ENCODE assay signal across 19 cellular contexts in genomic region chr14:67505254-67505653, GRCh38. TPM values are rescaled to one million over a fixed set of nuclear protein-coding genes. Genes with fewer than 3 reads are reported as not detected.
A peak's percentile ranks its signal among the peaks of the same experiment; 100 is the strongest.
DNase-seq lines count a peak whose midpoint lies in the region; ATAC-seq, FAIRE-seq and TF ChIP-seq lines count a peak whose summit lies in the region.
"Had no signal": no experiment of that assay in that cellular context is flagged by ENCODE, and none has a peak within 500 bp of the region (broad histone marks: within the 10 kb centered on the region; RNA-seq: fewer than 3 reads in every experiment).

No MANE protein-coding gene starts in this region.

- no peaks in the 10 kb centered on the region for H3K79me1 ChIP-seq in IMR-90 (ENCODE audit: low read depth in 1 of 2, low read length in 2 of 2)
- H3K79me1 ChIP-seq in H1 (ENCODE audit: low read depth, low read length), result no peaks in the 10 kb centered on the region

- no peak overlapping the region for H2AK5ac ChIP-seq in IMR-90 (ENCODE audit: low read depth, low read length)
- H2AK5ac ChIP-seq in H1 (ENCODE audit: low read depth, low read length), result peak overlapping the region; percentile 82

- H3K27ac ChIP-seq in IMR-90 (ENCODE audit: insufficient read depth, low read length), result no peak overlapping the region
- no peak overlapping the region for H3K27ac ChIP-seq in H1 (ENCODE audit: low read depth, low read length)

- peak overlapping the region; percentile 26 for H2AK9ac ChIP-seq in IMR-90 (replicated peaks; ENCODE audit: low read depth, low read length, poor library complexity)

- TF ChIP-seq EP300 in H1 (IDR thresholded peaks at IDR 0.05; ENCODE audit: borderline replicate concordance in 1 of 2, low read depth in 2 of 2, low read length in 2 of 2), result no peak

- DNase-seq in IMR-90 (no peak), H1 (ENCODE audit: low read depth in 1 of 2, low spot score in 2 of 2) (no peak), NCI-H524 (lab: John Stamatoyannopoulos, UW) (no peak)
- no peak for DNase-seq in stimulated activated effector memory CD8-positive, alpha-beta T cell treated with anti-CD3 and anti-CD28 coated beads, Interleukin-12 subunit alpha, Interleukin-12 subunit beta, amount 100 ng/mL, for 72 hours (ENCODE audit: low spot score in 2 of 2)
- DNase-seq: ACHN; BE2C; C1 segment of cervical spinal cord; CD4-positive, CD25-positive, alpha-beta regulatory T cell; CD8-positive, alpha-beta memory T cell; COR-L47; DMS 273 treated with DMSO at 0.1 percent for 48 hours; DMS53; DND-41; EL; HCEC 1CT had no signal

- H3K18ac ChIP-seq in IMR-90 (ENCODE audit: low read depth, low read length) (no peak overlapping the region), H1 (ENCODE audit: extremely low read depth, low read length) (no peak overlapping the region; the same call in 1 of the 2 replicates)

- no peak overlapping the region for H3K4me2 ChIP-seq in IMR-90 (ENCODE audit: low read depth, low read length)
- H3K4me2 ChIP-seq in H1 (ENCODE audit: insufficient read depth in 1 of 2, low read depth in 2 of 2, low read length in 2 of 2), result no peak overlapping the region

- H3K4me1 ChIP-seq in IMR-90 (ENCODE audit: control insufficient read depth, insufficient read depth, low read length) (no peaks in the 10 kb centered on the region), H1 (replicated peaks in 1 of 4; ENCODE audit: control insufficient read depth in 3 of 4, insufficient read depth in 4 of 4, low read length in 3 of 4) (no peaks in the 10 kb centered on the region)
- H3K4me1 ChIP-seq: BE2C had no signal

- H4K20me1 ChIP-seq in IMR-90 (ENCODE audit: insufficient read depth, low read length) (no peaks in the 10 kb centered on the region), H1 (replicated peaks in 1 of 2; ENCODE audit: control insufficient read depth in 1 of 2, insufficient read depth in 2 of 2, low read length in 2 of 2) (no peaks in the 10 kb centered on the region)

- H4K91ac ChIP-seq in IMR-90 (ENCODE audit: insufficient read depth, low read depth, low read length) (no peak overlapping the region), H1 (replicated peaks; ENCODE audit: insufficient read length, low read length) (no peak overlapping the region)

- in situ Hi-C loops in IMR-90 (cut with MboI; ENCODE audit: low sequenced_read_pairs), result no loop called here

- H2BK120ac ChIP-seq in IMR-90 (ENCODE audit: low read depth, low read length), result no peak overlapping the region
- no peak overlapping the region for H2BK120ac ChIP-seq in H1 (replicated peaks; ENCODE audit: low read depth, low read length)

- no peaks in the 10 kb centered on the region for H3K9me1 ChIP-seq in IMR-90 (ENCODE audit: insufficient read depth, low read length)

- 0 out of 2 replicates have a peak, but pooled peaks cover 1% of the 10 kb centered on the region for H3K23me2 ChIP-seq in H1 (ENCODE audit: low read depth, low read length)

- FAIRE-seq in H1 (lab: Jason Lieb, UNC), result no peak
- FAIRE-seq: A204.1, GM12878 had no signal

- no peak overlapping the region for H2BK5ac ChIP-seq in IMR-90 (ENCODE audit: low read depth, low read length, poor library complexity, severe bottlenecking)
- no peak overlapping the region for H2BK5ac ChIP-seq in H1 (ENCODE audit: low read depth, low read length)

- H3K36me3 Mint-ChIP-seq in stimulated activated effector memory CD8-positive, alpha-beta T cell treated with anti-CD3 and anti-CD28 coated beads, Interleukin-12 subunit alpha, Interleukin-12 subunit beta, amount 100 ng/mL, for 72 hours, result peaks cover 5% of the 10 kb centered on the region

- BruUV-seq in IMR-90 (replicated peaks; lab: Mats Ljungman, UMichigan), result no TSS peak

- no peak for TF ChIP-seq RAD21 in IMR-90 (IDR thresholded peaks at IDR 0.05; ENCODE audit: low read length)
- no peak for TF ChIP-seq RAD21 in H1 (IDR thresholded peaks at IDR 0.05 in 1 of 2, conservative IDR thresholded peaks at IDR 0.05 in 1 of 2; ENCODE audit: low read depth in 2 of 2, low read length in 2 of 2)

- H3K9me3 ChIP-seq in IMR-90 (ENCODE audit: control insufficient read depth, insufficient read depth, low read length) (no peaks in the 10 kb centered on the region), H1 (ENCODE audit: insufficient read depth in 2 of 2, low read depth in 1 of 2, low read length in 1 of 2) (no peaks in the 10 kb centered on the region)
- H3K9me3 ChIP-seq: BE2C had no signal

- no peak for ATAC-seq in IMR-90 (ENCODE audit: low read depth)
- ATAC-seq in stimulated activated effector memory CD8-positive, alpha-beta T cell treated with anti-CD3 and anti-CD28 coated beads, Interleukin-12 subunit alpha, Interleukin-12 subunit beta, amount 100 ng/mL, for 72 hours, result no peak
- ATAC-seq in HG03097 (IDR thresholded peaks at IDR 0.05; ENCODE audit: low FRiP score, unreplicated experiment), result no peak
- ATAC-seq in HG03045 (IDR thresholded peaks at IDR 0.05; ENCODE audit: unreplicated experiment), result no peak
- ATAC-seq: GM12878 had no signal

- H4K8ac ChIP-seq in IMR-90 (ENCODE audit: low read depth in 2 of 2, low read length in 2 of 2) (no peak overlapping the region), H1 (ENCODE audit: extremely low read depth, insufficient read depth, low read length) (no peak overlapping the region)

- TF ChIP-seq POLR2A in IMR-90 (IDR thresholded peaks at IDR 0.05; ENCODE audit: low read depth, low read length) (no peak), H1 (IDR thresholded peaks at IDR 0.05; ENCODE audit: control extremely low read depth in 1 of 2, low read depth in 2 of 2, low read length in 2 of 2) (no peak)

- no peak overlapping the region for H3K4me3 Mint-ChIP-seq in stimulated activated effector memory CD8-positive, alpha-beta T cell treated with anti-CD3 and anti-CD28 coated beads, Interleukin-12 subunit alpha, Interleukin-12 subunit beta, amount 100 ng/mL, for 72 hours
- H3K4me3 Mint-ChIP-seq: CD4-positive, CD25-positive, alpha-beta regulatory T cell; CD8-positive, alpha-beta memory T cell had no signal

- no peaks in the 10 kb centered on the region for H3K9me3 Mint-ChIP-seq in stimulated activated effector memory CD8-positive, alpha-beta T cell treated with anti-CD3 and anti-CD28 coated beads, Interleukin-12 subunit alpha, Interleukin-12 subunit beta, amount 100 ng/mL, for 72 hours
- H3K9me3 Mint-ChIP-seq: CD8-positive, alpha-beta memory T cell had no signal

- intact Hi-C loops in IMR-90 (cut with micrococcal nuclease), result no loop called here

- H3K9ac ChIP-seq in IMR-90 (ENCODE audit: low read depth, low read length) (no peak overlapping the region), H1 (replicated peaks in 1 of 4; ENCODE audit: extremely low read depth in 1 of 4, low read depth in 3 of 4, low read length in 3 of 4) (no peak overlapping the region)

- no peak overlapping the region for H2AFZ ChIP-seq in IMR-90 (replicated peaks; ENCODE audit: low read length, poor library complexity)
- H2AFZ ChIP-seq in H1 (ENCODE audit: low read length), result no peak overlapping the region

- H3K27ac Mint-ChIP-seq in stimulated activated effector memory CD8-positive, alpha-beta T cell treated with anti-CD3 and anti-CD28 coated beads, Interleukin-12 subunit alpha, Interleukin-12 subunit beta, amount 100 ng/mL, for 72 hours, result peak overlapping the region; percentile 76
- H3K27ac Mint-ChIP-seq: CD4-positive, CD25-positive, alpha-beta regulatory T cell had no signal

- 22% methylated on average over 1 of the region's 1 CpG; no CpG with 5 or more reads in 1 of the 2 experiments for WGBS in IMR-90 (ENCODE audit: extremely low coverage in 2 of 2, insufficient read length in 1 of 2), 2 experiments
- WGBS in H1 (ENCODE audit: extremely low coverage in 1 of 2, insufficient coverage in 1 of 2, insufficient read length in 1 of 2, insufficient replicate concordance in 2 of 2, low coverage in 1 of 2, low lambda C conversion rate in 2 of 2, missing lambda C conversion rate in 1 of 2), 2 experiments, result 83% methylated on average over 1 of the region's 1 CpG; no CpG with 5 or more reads in 1 of the 2 experiments

- H4K5ac ChIP-seq in IMR-90 (ENCODE audit: low read depth, low read length) (no peak overlapping the region), H1 (ENCODE audit: insufficient read length, low read depth, low read length) (no peak overlapping the region)

- H2BK15ac ChIP-seq in IMR-90 (ENCODE audit: low read depth, low read length) (no peak overlapping the region), H1 (ENCODE audit: low read length) (no peak overlapping the region)

- H3K56ac ChIP-seq in IMR-90 (ENCODE audit: extremely low read depth, insufficient read depth, low read length) (no peak overlapping the region), H1 (replicated peaks; ENCODE audit: insufficient read length, low read depth, low read length) (no peak overlapping the region)

- CTCF ChIA-PET in IMR-90 (lab: Yijun Ruan, JAX) (no interaction called here), H1 (lab: Charles Lee; ENCODE audit: partially characterized antibody) (interaction anchor here (1.1 to 43.6 kb wide), 6 partner anchors 21 to 78 kb away, joined by 3 to 924 read pairs (median 8); no protein-coding TSS in a partner anchor)

- H3K23ac ChIP-seq in IMR-90 (ENCODE audit: low read depth, low read length) (no peak overlapping the region), H1 (ENCODE audit: insufficient read length) (no peak overlapping the region)

- H2BK12ac ChIP-seq in H1 (ENCODE audit: low read depth, low read length), result no peak overlapping the region; the same call in 1 of the 2 replicates

- no peaks in the 10 kb centered on the region for H3K79me2 ChIP-seq in H1 (ENCODE audit: control insufficient read depth in 1 of 2, insufficient read depth in 2 of 2, low read length in 2 of 2)

- no peaks in the 10 kb centered on the region for H3K36me3 ChIP-seq in IMR-90 (ENCODE audit: control insufficient read depth, insufficient read depth, low read length)
- H3K36me3 ChIP-seq in H1 (ENCODE audit: control insufficient read depth in 2 of 4, insufficient read depth in 4 of 4, low read length in 3 of 4), result no peaks in the 10 kb centered on the region
- H3K36me3 ChIP-seq: BE2C had no signal

- H2BK20ac ChIP-seq in IMR-90 (ENCODE audit: low read depth, low read length), result no peak overlapping the region
- no peak overlapping the region for H2BK20ac ChIP-seq in H1 (ENCODE audit: low read length)

- no peak for TF ChIP-seq CTCF in IMR-90 (conservative IDR thresholded peaks at IDR 0.05; ENCODE audit: low read depth, low read length)
- no peak for TF ChIP-seq CTCF in H1 (IDR thresholded peaks at IDR 0.05; ENCODE audit: control extremely low read depth in 1 of 3, insufficient read depth in 1 of 3, low read depth in 1 of 3, low read length in 3 of 3)

- POLR2A ChIA-PET in IMR-90 (lab: Charles Lee; ENCODE audit: unreplicated experiment) (no interaction called here), H1 (lab: Charles Lee; ENCODE audit: partially characterized antibody) (no interaction called here)

- H3K4ac ChIP-seq in IMR-90 (ENCODE audit: low read depth, low read length) (no peak overlapping the region), H1 (replicated peaks; ENCODE audit: insufficient read length, low read depth, low read length) (no peak overlapping the region)

- dilution Hi-C loops in IMR-90 (cut with HindIII; ENCODE audit: low sequenced_read_pairs, unreplicated experiment), result no loop called here

- H3K4me3 ChIP-seq in IMR-90 (ENCODE audit: insufficient read depth, low read depth, low read length) (no peak overlapping the region), H1 (ENCODE audit: extremely low read depth in 1 of 4, insufficient read depth in 2 of 4, low read depth in 3 of 4, low read length in 4 of 4) (no peak overlapping the region)
- H3K4me3 ChIP-seq: GM12878 had no signal

- no peak overlapping the region for H3K14ac ChIP-seq in IMR-90 (replicated peaks; ENCODE audit: low read depth, low read length)
- no peak overlapping the region for H3K14ac ChIP-seq in H1 (ENCODE audit: insufficient read length)

- peaks cover 14% of the 10 kb centered on the region for H3K27me3 ChIP-seq in IMR-90 (ENCODE audit: control insufficient read depth, insufficient read depth, low read length)
- no peaks in the 10 kb centered on the region for H3K27me3 ChIP-seq in H1 (replicated peaks in 1 of 4; ENCODE audit: control insufficient read depth in 3 of 4, extremely low read depth in 1 of 4, insufficient read depth in 3 of 4, low read length in 3 of 4)

- no peaks in the 10 kb centered on the region for H3K4me1 Mint-ChIP-seq in stimulated activated effector memory CD8-positive, alpha-beta T cell treated with anti-CD3 and anti-CD28 coated beads, Interleukin-12 subunit alpha, Interleukin-12 subunit beta, amount 100 ng/mL, for 72 hours

RNA-seq across cellular contexts. Expression of gene TMEM229B, which starts 16.7 kb away (rescaled TPM):
- total RNA-seq in IMR-90 (2012; rRNA removed), result under 0.01 TPM in 1 of 2 replicates, not detected in the other
- polyA plus RNA-seq in IMR-90 (2012; rRNA removed) (0.06 TPM in 1 of 2 replicates, not detected in the other), H1 (2011; rRNA removed) (0.85 and 1.7 TPM in 2 replicates)
- polyA plus RNA-seq in IMR-90 (2012; cell fraction: cytosol; rRNA removed), result 0.03 and 0.15 TPM in 2 replicates
- 0.01 and 0.03 TPM in 2 replicates for polyA plus RNA-seq in IMR-90 (2012; cell fraction: nucleus; rRNA removed; ENCODE audit: low replicate concordance)
- total RNA-seq in H1 (2021; fragmentation: NEBNext Ultra II Directional; extraction: Animal tissue kit (Norgen Biotek cat#: 25700)), result 0.50 and 0.73 TPM in 2 replicates
- polyA plus RNA-seq in H1 (2011; cell fraction: cytosol; rRNA removed), result 0.48 TPM
- 0.74 TPM for polyA plus RNA-seq in H1 (2011; cell fraction: nucleus; rRNA removed)
- polyA plus RNA-seq in H1 (2012, experiment 1 of 2), result 0.39 to 0.88 TPM (median 0.80 TPM) in 4 replicates
- polyA plus RNA-seq in H1 (2012, experiment 2 of 2), result 0.62 TPM
- 0.73 TPM for polyA plus RNA-seq in H1 (2013, experiment 1 of 2)
- 0.70 TPM for polyA plus RNA-seq in H1 (2013, experiment 2 of 2)
- 0.54 and 0.85 TPM in 2 replicates for polyA minus RNA-seq in H1 (2011; rRNA and poly(A)+ RNA removed)
- polyA minus RNA-seq in H1 (2011; cell fraction: cytosol; rRNA and poly(A)+ RNA removed), result 1.8 TPM
- 1.00 TPM for polyA minus RNA-seq in H1 (2011; cell fraction: nucleus; rRNA and poly(A)+ RNA removed)

RNA-seq across cellular contexts. Expression of gene PLEKHH1, which starts 27.8 kb away (rescaled TPM):
- total RNA-seq in IMR-90 (2012; rRNA removed), result under 0.01 TPM in 2 replicates
- polyA plus RNA-seq in IMR-90 (2012; rRNA removed), result 0.34 and 0.37 TPM in 2 replicates
- polyA plus RNA-seq in IMR-90 (2012; cell fraction: cytosol; rRNA removed), result 0.06 and 0.07 TPM in 2 replicates
- 1.2 and 1.6 TPM in 2 replicates for polyA plus RNA-seq in IMR-90 (2012; cell fraction: nucleus; rRNA removed; ENCODE audit: low replicate concordance)
- 27.2 and 33.3 TPM in 2 replicates for total RNA-seq in H1 (2021; fragmentation: NEBNext Ultra II Directional; extraction: Animal tissue kit (Norgen Biotek cat#: 25700))
- 28.3 and 33.0 TPM in 2 replicates for polyA plus RNA-seq in H1 (2011; rRNA removed)
- polyA plus RNA-seq in H1 (2011; cell fraction: cytosol; rRNA removed), result 22.4 TPM
- 96.0 TPM for polyA plus RNA-seq in H1 (2011; cell fraction: nucleus; rRNA removed)
- polyA plus RNA-seq in H1 (2012, experiment 1 of 2), result 26.9 to 35.8 TPM (median 30.8 TPM) in 4 replicates
- polyA plus RNA-seq in H1 (2012, experiment 2 of 2), result 8.6 TPM
- 19.9 TPM for polyA plus RNA-seq in H1 (2013, experiment 1 of 2)
- polyA plus RNA-seq in H1 (2013, experiment 2 of 2), result 15.1 TPM
- polyA minus RNA-seq in H1 (2011; rRNA and poly(A)+ RNA removed), result 32.1 and 33.8 TPM in 2 replicates
- 22.7 TPM for polyA minus RNA-seq in H1 (2011; cell fraction: cytosol; rRNA and poly(A)+ RNA removed)
- 53.8 TPM for polyA minus RNA-seq in H1 (2011; cell fraction: nucleus; rRNA and poly(A)+ RNA removed)
- polyA plus RNA-seq: CD8-positive, alpha-beta memory T cell had no signal

Comparison
In these comparisons a context has a peak if more than half of its experiments do, and no peak if none do; other contexts are left out.
1. RNA of gene PLEKHH1, which starts 27.8 kb away (total RNA-seq): 27.2 to 33.3 TPM in H1; under 0.01 TPM in IMR-90; every median in the first group is over 10 times any median in the second.